ENCODE assay signal across 8 cellular contexts in genomic region chr20:63947638-63948456, GRCh38. TPM values are rescaled to one million over a fixed set of nuclear protein-coding genes. Genes with fewer than 3 reads are reported as not detected.
DNase-seq lines count a peak whose midpoint lies in the region; ATAC-seq and TF ChIP-seq lines count a peak whose summit lies in the region.

No MANE protein-coding gene starts in this region.

- peaks cover 7% of the 10 kb centered on the region for H3K36me3 Mint-ChIP-seq in activated naive CD4-positive, alpha-beta T cell treated with anti-CD3 and anti-CD28 coated beads for 36 hours (ENCODE audit: low read depth)

- H3K9me3 ChIP-seq in mucosa of stomach (ENCODE audit: control insufficient read depth, low read length) (no peaks in the 10 kb centered on the region), transverse colon (no peaks in the 10 kb centered on the region)

- WGBS in transverse colon (ENCODE audit: low coverage in 1 of 2), 2 donors = 27 to 44% methylated on average over 9 to 27 of the region's 27 CpGs

- peak overlapping the region; percentile 50 for H3K27ac Mint-ChIP-seq in activated naive CD4-positive, alpha-beta T cell treated with anti-CD3 and anti-CD28 coated beads for 36 hours

- no peaks in the 10 kb centered on the region for H3K27me3 Mint-ChIP-seq in activated naive CD4-positive, alpha-beta T cell treated with anti-CD3 and anti-CD28 coated beads for 36 hours (ENCODE audit: low read depth)

- peaks cover 34% of the 10 kb centered on the region for H3K4me1 Mint-ChIP-seq in activated naive CD4-positive, alpha-beta T cell treated with anti-CD3 and anti-CD28 coated beads for 36 hours (ENCODE audit: low read depth)

- no peak for TF ChIP-seq CTCF in transverse colon (IDR thresholded peaks at IDR 0.05)

- peak overlapping the region; percentile 20 for H3K9ac ChIP-seq in mucosa of stomach (ENCODE audit: low read length)

- H3K36me3 ChIP-seq in mucosa of stomach (ENCODE audit: control insufficient read depth, insufficient read depth, low read length) (peaks cover 4% of the 10 kb centered on the region), transverse colon (peaks cover 0 to 21% (median 7%) of the 10 kb centered on the region in 4 donors)

- in situ Hi-C loops in transverse colon (cut with MboI; ENCODE audit: low pct_ligation_motif_present in 1 of 4, low pct_unique_long_range_greater_than_20kb in 1 of 4, low sequenced_read_pairs in 3 of 4) = no loop called here

- H3K9me3 Mint-ChIP-seq in activated naive CD4-positive, alpha-beta T cell treated with anti-CD3 and anti-CD28 coated beads for 36 hours = no peaks in the 10 kb centered on the region

- intact Hi-C loops in activated naive CD4-positive, alpha-beta T cell treated with anti-CD3 and anti-CD28 coated beads for 36 hours (cut with micrococcal nuclease) = no loop called here
- intact Hi-C loops in transverse colon (cut with DNase I; ENCODE audit: low total_unique reads) = no loop called here

- H3K4me3 ChIP-seq in mucosa of stomach (ENCODE audit: low read length) (no peak overlapping the region), transverse colon (no peak overlapping the region)

- CTCF ChIA-PET in activated naive CD4-positive, alpha-beta T cell treated with anti-CD3 and anti-CD28 coated beads for 36 hours (lab: Charles Lee) = no interaction called here

- DNase-seq in activated naive CD4-positive, alpha-beta T cell treated with anti-CD3 and anti-CD28 coated beads for 36 hours = peak; percentile 74
- no peak for DNase-seq in activated naive CD4-positive, alpha-beta T cell treated with anti-CD3 and anti-CD28 coated beads, Interleukin-2, amount 50 U/mL, for 16 hours
- DNase-seq in anterior cingulate cortex (lab: John Stamatoyannopoulos, UW) (peak in 40 of 58 donors; percentile 15 to 73 (median 42)), transverse colon (no peak), NCI-H2029 (lab: John Stamatoyannopoulos, UW) (no peak), GM03348 (ENCODE audit: low spot score) (no peak)

- H3K4me3 Mint-ChIP-seq in activated naive CD4-positive, alpha-beta T cell treated with anti-CD3 and anti-CD28 coated beads for 36 hours = peak overlapping the region; percentile 45

- no peak for TF ChIP-seq EP300 in transverse colon (IDR thresholded peaks at IDR 0.05; ENCODE audit: low read depth)

- H3K4me1 ChIP-seq in mucosa of stomach (ENCODE audit: control insufficient read depth, insufficient read depth, low read length) (peaks cover 57% of the 10 kb centered on the region), transverse colon (peaks cover 46 to 51% (median 48%) of the 10 kb centered on the region in 4 donors)

- TF ChIP-seq POLR2A in transverse colon (IDR thresholded peaks at IDR 0.05) = no peak

- H3K27ac ChIP-seq in transverse colon = peak overlapping the region; percentile 82 to 93 (median 84)

- H3K27me3 ChIP-seq in mucosa of stomach (ENCODE audit: control insufficient read depth, insufficient read depth, low read length) = no peaks in the 10 kb centered on the region
- H3K27me3 ChIP-seq in transverse colon = no peaks in the 10 kb centered on the region

- no peak for ATAC-seq in GM18517 (IDR thresholded peaks at IDR 0.05; ENCODE audit: unreplicated experiment)

RNA-seq across cellular contexts. Expression of gene UCKL1, which starts 8.4 kb away (rescaled TPM):
- 10 to 100 TPM; 23.3 to 23.9 TPM for total RNA-seq in activated naive CD4-positive, alpha-beta T cell treated with anti-CD3 and anti-CD28 coated beads for 36 hours
- 100 to 1,000 TPM in 1 of 4 donors, 10 to 100 TPM in 3; 41.1 to 189 (median 68.5) TPM for total RNA-seq in transverse colon

RNA-seq across cellular contexts. Expression of gene ZNF512B, which starts 21.9 kb away (rescaled TPM):
- 1 to 10 TPM; 7.9 to 8.3 TPM for total RNA-seq in activated naive CD4-positive, alpha-beta T cell treated with anti-CD3 and anti-CD28 coated beads for 36 hours
- total RNA-seq in transverse colon = 1 to 10 TPM; 1.8 to 5.2 (median 2.1) TPM

RNA-seq across cellular contexts. Expression of gene SAMD10, which starts 31.6 kb away (rescaled TPM):
- 10 to 100 TPM; 20.5 to 21.8 TPM for total RNA-seq in activated naive CD4-positive, alpha-beta T cell treated with anti-CD3 and anti-CD28 coated beads for 36 hours
- 10 to 100 TPM in 3 of 4 donors, 1 to 10 TPM in 1; 5.9 to 86.2 (median 19.4) TPM for total RNA-seq in transverse colon

RNA-seq across cellular contexts. Expression of gene PRPF6, which starts 33.1 kb away (rescaled TPM):
- 10 to 100 TPM; 39.4 to 40.2 TPM for total RNA-seq in activated naive CD4-positive, alpha-beta T cell treated with anti-CD3 and anti-CD28 coated beads for 36 hours
- 10 to 100 TPM; 29.2 to 55.7 (median 51.8) TPM for total RNA-seq in transverse colon

RNA-seq across cellular contexts. Expression of gene DNAJC5, which starts 52.9 kb away (rescaled TPM):
- total RNA-seq in activated naive CD4-positive, alpha-beta T cell treated with anti-CD3 and anti-CD28 coated beads for 36 hours = 10 to 100 TPM; 19.4 to 19.5 TPM
- 10 to 100 TPM; 59.9 to 77.3 (median 71.4) TPM for total RNA-seq in transverse colon

Comparison
In these comparisons a context has a peak if more than half of its experiments do, and no peak if none do; other contexts are left out.
1. DNase-seq: peak in activated naive CD4-positive, alpha-beta T cell treated with anti-CD3 and anti-CD28 coated beads for 36 hours (single experiment) and anterior cingulate cortex (40 of 58); none in activated naive CD4-positive, alpha-beta T cell treated with anti-CD3 and anti-CD28 coated beads, Interleukin-2, amount 50 U/mL, for 16 hours (single experiment), transverse colon (single experiment), NCI-H2029 (single experiment) and GM03348 (single experiment).